In genomic region chr16:16890964-16891363, GRCh38 we compare ENCODE assay signal across 20 cellular contexts.
DNase-seq lines count a peak whose midpoint lies in the region; TF ChIP-seq lines count a peak whose summit lies in the region.
"Had no signal": no experiment of that assay in that cellular context is flagged by ENCODE, and none has a peak within 500 bp of the region (broad histone marks: within the 10 kb centered on the region; RNA-seq: fewer than 3 reads in every experiment).

No MANE protein-coding gene starts in this region.

- H3K27me3 ChIP-seq in esophagus muscularis mucosa, result no peaks in the 10 kb centered on the region
- H3K27me3 ChIP-seq: BLaER1 had no signal

- H3K4me1 ChIP-seq in esophagus muscularis mucosa, result no peaks in the 10 kb centered on the region
- H3K4me1 ChIP-seq: BLaER1, Caco-2, HAP-1 had no signal

- TF ChIP-seq POLR2A in esophagus muscularis mucosa (IDR thresholded peaks at IDR 0.05; ENCODE audit: low read depth), result no peak

- H3K9me3 ChIP-seq in esophagus muscularis mucosa, result no peaks in the 10 kb centered on the region
- H3K9me3 ChIP-seq: BLaER1, Caco-2, HAP-1, MG63 had no signal

- TF ChIP-seq EP300 in esophagus muscularis mucosa (IDR thresholded peaks at IDR 0.05), result no peak

- no peak overlapping the region for H3K4me3 ChIP-seq in esophagus muscularis mucosa
- H3K4me3 ChIP-seq: BLaER1, HAP-1, MG63 had no signal

- no peaks in the 10 kb centered on the region for H3K36me3 ChIP-seq in esophagus muscularis mucosa
- H3K36me3 ChIP-seq: BLaER1, HAP-1, MG63 had no signal

- H3K27ac ChIP-seq in esophagus muscularis mucosa (replicated peaks in 1 of 4), result no peak overlapping the region
- H3K27ac ChIP-seq: 22Rv1, BLaER1 had no signal

- 69% methylated on average over 2 of the region's 2 CpGs for WGBS in esophagus muscularis mucosa

- no peak for TF ChIP-seq CTCF in esophagus muscularis mucosa (IDR thresholded peaks at IDR 0.05)

- intact Hi-C loops in esophagus muscularis mucosa (cut with DNase I), result no loop called here

- peak; percentile 4 for DNase-seq in DMS 273 (lab: John Stamatoyannopoulos, UW; ENCODE audit: unreplicated experiment)
- DNase-seq in DMS 273 treated with DMSO at 0.1 percent for 48 hours (lab: John Stamatoyannopoulos, UW), result no peak
- peak; percentile 6 for DNase-seq in RPMI7951 (ENCODE audit: low read depth)
- DNase-seq in esophagus muscularis mucosa (ENCODE audit: extremely low spot score), result peak; percentile 68
- no peak for DNase-seq in effector CD8-positive, alpha-beta T cell (lab: John Stamatoyannopoulos, UW)
- DNase-seq in activated CD4-positive, alpha-beta T cell treated with anti-CD3 and anti-CD28 coated beads, Interleukin-2, amount 50 U/mL, for 4 hours, result no peak
- no peak for DNase-seq in NCI-H2227 treated with DMSO at 0.1 percent for 48 hours (lab: John Stamatoyannopoulos, UW)
- no peak for DNase-seq in occipital lobe (lab: John Stamatoyannopoulos, UW)
- DNase-seq: ACHN; Caco-2; CD4-positive, alpha-beta T cell; MG63; NCI-H1048; NCI-H1417 treated with DMSO at 0.1 percent for 48 hours; NCI-H187 treated with DMSO at 0.1 percent for 48 hours; NCI-H2107; SIG-M5 had no signal

Comparison
In these comparisons a context has a peak if more than half of its experiments do, and no peak if none do; other contexts are left out.
1. DNase-seq: peak in DMS 273 (single experiment), RPMI7951 (single experiment) and esophagus muscularis mucosa (single experiment); none in DMS 273 treated with DMSO at 0.1 percent for 48 hours (single experiment), effector CD8-positive, alpha-beta T cell (single experiment), activated CD4-positive, alpha-beta T cell treated with anti-CD3 and anti-CD28 coated beads, Interleukin-2, amount 50 U/mL, for 4 hours (0 of 2), NCI-H2227 treated with DMSO at 0.1 percent for 48 hours (single experiment) and occipital lobe (single experiment).